In the genomic region with DNA sequence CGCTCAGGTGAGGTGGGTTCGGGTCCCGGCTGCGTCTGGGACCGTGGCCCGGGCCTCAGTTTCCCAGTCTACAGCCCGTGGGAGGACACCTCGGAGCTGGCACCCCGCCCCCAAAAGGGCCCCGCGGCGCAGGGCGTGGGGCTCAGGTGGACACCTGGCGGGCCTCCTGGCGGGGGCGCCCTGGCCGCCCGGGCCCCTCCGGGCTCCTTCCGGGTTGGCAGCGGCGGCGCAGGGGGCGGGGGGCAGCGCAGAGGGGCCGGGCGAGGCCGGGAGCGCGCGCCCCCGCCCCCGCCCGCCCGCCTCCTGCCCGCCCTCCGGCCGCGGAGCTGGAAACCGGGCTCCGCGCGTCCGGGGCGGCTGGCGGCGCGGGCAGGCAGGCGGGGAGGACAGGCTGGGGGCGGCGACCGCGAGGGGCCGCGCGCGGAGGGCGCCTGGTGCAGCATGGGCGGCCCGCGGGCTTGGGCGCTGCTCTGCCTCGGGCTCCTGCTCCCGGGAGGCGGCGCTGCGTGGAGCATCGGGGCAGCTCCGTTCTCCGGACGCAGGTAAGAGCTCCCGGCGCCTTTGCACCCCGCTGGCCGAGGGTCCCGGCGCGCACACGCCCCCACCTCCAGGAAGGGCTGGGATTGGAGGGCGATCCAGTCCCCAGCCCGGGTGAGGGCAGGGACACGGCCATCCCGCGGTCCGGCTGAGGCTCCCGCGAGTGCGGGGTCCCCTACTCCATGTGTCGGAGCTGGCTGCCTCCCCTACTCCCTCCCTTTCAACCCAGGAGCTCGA, we compare ENCODE assay signal across 8 cellular contexts. TPM values are rescaled to one million over a fixed set of nuclear protein-coding genes. Genes with fewer than 3 reads are reported as not detected.
A peak's percentile ranks its signal among the peaks of the same experiment; 100 is the strongest.
DNase-seq lines count a peak whose midpoint lies in the region; ATAC-seq, FAIRE-seq and TF ChIP-seq lines count a peak whose summit lies in the region.

A gene (plus strand): TSS at position 299 of the 774 bp plus-strand sequence. CDS start 143 bp downstream, at position 442.

- H3K27me3 ChIP-seq in H1 (replicated peaks in 1 of 4; ENCODE audit: control insufficient read depth in 3 of 4, extremely low read depth in 1 of 4, insufficient read depth in 3 of 4, low read length in 3 of 4) (peaks cover 0 to 12% (median 3%) of the 10 kb centered on the region in 4 experiments; a peak in 5 of 7 replicates), muscle layer of duodenum (ENCODE audit: low read depth, low read length) (no peaks in the 10 kb centered on the region), vagina (no peaks in the 10 kb centered on the region)

- no peak for TF ChIP-seq RAD21 in H1 (IDR thresholded peaks at IDR 0.05 in 1 of 2, conservative IDR thresholded peaks at IDR 0.05 in 1 of 2; ENCODE audit: low read depth in 2 of 2, low read length in 2 of 2)

- DNase-seq in stimulated activated CD4-positive, alpha-beta T cell treated with anti-CD3 and anti-CD28 coated beads, Interleukin-12 subunit alpha, Interleukin-12 subunit beta, amount 100 ng/mL, for 4 hours: peak; percentile 15
- DNase-seq in stimulated activated CD4-positive, alpha-beta T cell treated with anti-CD3 and anti-CD28 coated beads, Interleukin-1b, Interleukin-23, amount 100 ng/mL, for 48 hours: no peak
- DNase-seq in RWPE1 (ENCODE audit: low spot score) (no peak), H1 (ENCODE audit: low read depth in 1 of 2, low spot score in 2 of 2) (peak in 1 of 2 experiments; percentile 77), vagina (ENCODE audit: extremely low spot score in 2 of 2) (no peak), dedifferentiated amniotic fluid mesenchymal stem cell (ENCODE audit: extremely low spot score) (no peak)

- H4K20me1 ChIP-seq in H1 (replicated peaks in 1 of 2; ENCODE audit: control insufficient read depth in 1 of 2, insufficient read depth in 2 of 2, low read length in 2 of 2): no peaks in the 10 kb centered on the region

- peak within 1 kb of the TSS; percentile 88 for H2AK5ac ChIP-seq in H1 (ENCODE audit: low read depth, low read length)

- H3K4me3 ChIP-seq in H1 (ENCODE audit: extremely low read depth in 1 of 4, insufficient read depth in 2 of 4, low read depth in 3 of 4, low read length in 4 of 4) (peak within 1 kb of the TSS; percentile 49 to 81 (median 58)), muscle layer of duodenum (ENCODE audit: low read depth in 1 of 2, low read length in 2 of 2) (peak within 1 kb of the TSS; percentile 24 to 68), vagina (peak within 1 kb of the TSS; percentile 53 to 64)

- 0 out of 2 replicates have a peak, but pooled peaks have one; percentile 20 for TF ChIP-seq CTCF in RWPE1 (conservative IDR thresholded peaks at IDR 0.05; ENCODE audit: low read depth)
- 0 out of 4 replicates have a peak, but pooled peaks of 1 of the 3 experiments have one; percentile 2 for TF ChIP-seq CTCF in H1 (IDR thresholded peaks at IDR 0.05; ENCODE audit: control extremely low read depth in 1 of 3, insufficient read depth in 1 of 3, low read depth in 1 of 3, low read length in 3 of 3)
- no peak for TF ChIP-seq CTCF in vagina (IDR thresholded peaks at IDR 0.05)

- H4K8ac ChIP-seq in H1 (ENCODE audit: extremely low read depth, insufficient read depth, low read length): peak within 1 kb of the TSS; percentile 84

- no peak for FAIRE-seq in H1 (lab: Jason Lieb, UNC)

- no peak for ATAC-seq in activated CD4-positive, CD25-positive, alpha-beta regulatory T cell treated with anti-CD3 and anti-CD28 coated beads, Interleukin-2, amount 50 U/mL, for 24 hours

- TF ChIP-seq EP300 in H1 (IDR thresholded peaks at IDR 0.05; ENCODE audit: borderline replicate concordance in 1 of 2, low read depth in 2 of 2, low read length in 2 of 2): no peak

- no peak within 1 kb of the TSS for H3K27ac ChIP-seq in RWPE1
- H3K27ac ChIP-seq in H1 (ENCODE audit: low read depth, low read length): no peak within 1 kb of the TSS
- H3K27ac ChIP-seq in muscle layer of duodenum (ENCODE audit: low read length): no peak within 1 kb of the TSS
- H3K27ac ChIP-seq in vagina: peak within 1 kb of the TSS; percentile 45

- peaks cover 3 to 24% (median 7%) of the 10 kb centered on the region in 4 experiments for H3K4me1 ChIP-seq in H1 (replicated peaks in 1 of 4; ENCODE audit: control insufficient read depth in 3 of 4, insufficient read depth in 4 of 4, low read length in 3 of 4)
- peaks cover 0 to 10% of the 10 kb centered on the region in 2 donors for H3K4me1 ChIP-seq in muscle layer of duodenum (ENCODE audit: control insufficient read depth in 1 of 2, insufficient read depth in 2 of 2, low read length in 2 of 2)
- peaks cover 14% of the 10 kb centered on the region for H3K4me1 ChIP-seq in vagina

- CTCF ChIA-PET in RWPE1 (lab: Yijun Ruan, JAX): interaction anchor here (0.6 to 0.7 kb wide), 4 partner anchors 13 to 316 kb away, joined by 3 to 7 read pairs (median 4); no protein-coding TSS in a partner anchor
- CTCF ChIA-PET in H1 (lab: Charles Lee; ENCODE audit: partially characterized antibody): interaction anchor here (0.6 to 6.7 kb wide), 12 partner anchors 9 to 344 kb away, joined by 3 to 84 read pairs (median 4); no protein-coding TSS in a partner anchor

- 20% methylated on average over 14 of the region's 90 CpGs; no CpG with 5 or more reads in 1 of the 2 experiments for WGBS in H1 (ENCODE audit: extremely low coverage in 1 of 2, insufficient coverage in 1 of 2, insufficient read length in 1 of 2, insufficient replicate concordance in 2 of 2, low coverage in 1 of 2, low lambda C conversion rate in 2 of 2, missing lambda C conversion rate in 1 of 2), 2 experiments

- H2BK120ac ChIP-seq in H1 (replicated peaks; ENCODE audit: low read depth, low read length): no peak within 1 kb of the TSS

- no peak within 1 kb of the TSS for H3K14ac ChIP-seq in H1 (ENCODE audit: insufficient read length)

- peak within 1 kb of the TSS; percentile 58 for H4K91ac ChIP-seq in H1 (replicated peaks; ENCODE audit: insufficient read length, low read length)

- TF ChIP-seq POLR2A in H1 (IDR thresholded peaks at IDR 0.05; ENCODE audit: control extremely low read depth in 1 of 2, low read depth in 2 of 2, low read length in 2 of 2): no peak
- TF ChIP-seq POLR2A in vagina (IDR thresholded peaks at IDR 0.05): no peak

- POLR2A ChIA-PET in RWPE1 (lab: Yijun Ruan, JAX; ENCODE audit: low non-redundant PET) (no interaction called here), H1 (lab: Charles Lee; ENCODE audit: partially characterized antibody) (interaction anchor here (1.0 to 3.5 kb wide), 11 partner anchors 15 to 151 kb away, joined by 3 to 11 read pairs (median 5); a partner anchor contains a TSS)

- H3K79me2 ChIP-seq in H1 (ENCODE audit: control insufficient read depth in 1 of 2, insufficient read depth in 2 of 2, low read length in 2 of 2): no peaks in the 10 kb centered on the region

- intact Hi-C loops in vagina (cut with DNase I): loop anchor here (2.0 kb wide), 1 partner anchor 41 kb away; no protein-coding TSS in a partner anchor

- H4K5ac ChIP-seq in H1 (ENCODE audit: insufficient read length, low read depth, low read length): no peak within 1 kb of the TSS

- peak within 1 kb of the TSS; percentile 96 for H3K18ac ChIP-seq in H1 (ENCODE audit: extremely low read depth, low read length)

- H3K9me3 ChIP-seq in H1 (ENCODE audit: insufficient read depth in 2 of 2, low read depth in 1 of 2, low read length in 1 of 2) (no peaks in the 10 kb centered on the region), muscle layer of duodenum (ENCODE audit: control insufficient read depth in 1 of 2, low read length in 2 of 2) (no peaks in the 10 kb centered on the region), vagina (no peaks in the 10 kb centered on the region)

- H2AFZ ChIP-seq in H1 (ENCODE audit: low read length): peak within 1 kb of the TSS; percentile 73; the same call in 1 of the 2 replicates

- H2BK20ac ChIP-seq in H1 (ENCODE audit: low read length): no peak within 1 kb of the TSS

- no peaks in the 10 kb centered on the region for H3K36me3 ChIP-seq in H1 (ENCODE audit: control insufficient read depth in 2 of 4, insufficient read depth in 4 of 4, low read length in 3 of 4)
- no peaks in the 10 kb centered on the region for H3K36me3 ChIP-seq in muscle layer of duodenum (ENCODE audit: control insufficient read depth in 1 of 2, insufficient read depth in 2 of 2, low read length in 2 of 2)
- H3K36me3 ChIP-seq in vagina: no peaks in the 10 kb centered on the region

- H3K56ac ChIP-seq in H1 (replicated peaks; ENCODE audit: insufficient read length, low read depth, low read length): no peak within 1 kb of the TSS

- H2BK12ac ChIP-seq in H1 (ENCODE audit: low read depth, low read length): 0 out of 2 replicates have a peak within 1 kb of the TSS, but pooled peaks have one; percentile 27

- H3K23ac ChIP-seq in H1 (ENCODE audit: insufficient read length): no peak within 1 kb of the TSS

- H3K4me2 ChIP-seq in H1 (ENCODE audit: insufficient read depth in 1 of 2, low read depth in 2 of 2, low read length in 2 of 2): peak within 1 kb of the TSS; percentile 63 to 89

- H3K9ac ChIP-seq in H1 (replicated peaks in 1 of 4; ENCODE audit: extremely low read depth in 1 of 4, low read depth in 3 of 4, low read length in 3 of 4): peak within 1 kb of the TSS in 3 of 4 experiments; percentile 35 to 73 (median 53); a peak in 4 of 7 replicates

- H3K4ac ChIP-seq in H1 (replicated peaks; ENCODE audit: insufficient read length, low read depth, low read length): no peak within 1 kb of the TSS

- no peaks in the 10 kb centered on the region for H3K79me1 ChIP-seq in H1 (ENCODE audit: low read depth, low read length)

- peaks cover 4% of the 10 kb centered on the region; the same call in 1 of the 2 replicates for H3K23me2 ChIP-seq in H1 (ENCODE audit: low read depth, low read length)

- H2BK15ac ChIP-seq in H1 (ENCODE audit: low read length): peak within 1 kb of the TSS; percentile 94; the same call in 1 of the 2 replicates

- H2BK5ac ChIP-seq in H1 (ENCODE audit: low read depth, low read length): no peak within 1 kb of the TSS

TF ChIP-seq in H1, 55 proteins besides CTCF, POLR2A, EP300 and RAD21 (continues in another document):
- TF ChIP-seq NRF1 (IDR thresholded peaks at IDR 0.05; ENCODE audit: low read depth, low read length) (no peak), KDM1A (IDR thresholded peaks at IDR 0.05; ENCODE audit: borderline replicate concordance, low read length) (no peak), RBBP5 (IDR thresholded peaks at IDR 0.05; ENCODE audit: borderline replicate concordance, low read depth, low read length) (peak; percentile 69; the same call in 1 of the 2 replicates)

RNA-seq across cellular contexts. Expression of the gene that starts here (rescaled TPM):
- 3.8 and 3.9 TPM in 2 replicates for total RNA-seq in H1 (2021; fragmentation: NEBNext Ultra II Directional; extraction: Animal tissue kit (Norgen Biotek cat#: 25700))
- polyA plus RNA-seq in H1 (2011; rRNA removed): 7.4 and 11.1 TPM in 2 replicates
- 10.7 TPM for polyA plus RNA-seq in H1 (2011; cell fraction: cytosol; rRNA removed)
- 27.1 TPM for polyA plus RNA-seq in H1 (2011; cell fraction: nucleus; rRNA removed)
- 3.3 to 7.5 TPM (median 6.0 TPM) in 4 replicates for polyA plus RNA-seq in H1 (2012, experiment 1 of 2)
- polyA plus RNA-seq in H1 (2012, experiment 2 of 2): 3.9 TPM
- polyA plus RNA-seq in H1 (2013, experiment 1 of 2): 3.5 TPM
- 3.6 TPM for polyA plus RNA-seq in H1 (2013, experiment 2 of 2)
- 7.1 and 9.3 TPM in 2 replicates for polyA minus RNA-seq in H1 (2011; rRNA and poly(A)+ RNA removed)
- polyA minus RNA-seq in H1 (2011; cell fraction: cytosol; rRNA and poly(A)+ RNA removed): 7.9 TPM
- 12.0 TPM for polyA minus RNA-seq in H1 (2011; cell fraction: nucleus; rRNA and poly(A)+ RNA removed)
- 2.5 TPM for total RNA-seq in vagina
